In the genomic region with DNA sequence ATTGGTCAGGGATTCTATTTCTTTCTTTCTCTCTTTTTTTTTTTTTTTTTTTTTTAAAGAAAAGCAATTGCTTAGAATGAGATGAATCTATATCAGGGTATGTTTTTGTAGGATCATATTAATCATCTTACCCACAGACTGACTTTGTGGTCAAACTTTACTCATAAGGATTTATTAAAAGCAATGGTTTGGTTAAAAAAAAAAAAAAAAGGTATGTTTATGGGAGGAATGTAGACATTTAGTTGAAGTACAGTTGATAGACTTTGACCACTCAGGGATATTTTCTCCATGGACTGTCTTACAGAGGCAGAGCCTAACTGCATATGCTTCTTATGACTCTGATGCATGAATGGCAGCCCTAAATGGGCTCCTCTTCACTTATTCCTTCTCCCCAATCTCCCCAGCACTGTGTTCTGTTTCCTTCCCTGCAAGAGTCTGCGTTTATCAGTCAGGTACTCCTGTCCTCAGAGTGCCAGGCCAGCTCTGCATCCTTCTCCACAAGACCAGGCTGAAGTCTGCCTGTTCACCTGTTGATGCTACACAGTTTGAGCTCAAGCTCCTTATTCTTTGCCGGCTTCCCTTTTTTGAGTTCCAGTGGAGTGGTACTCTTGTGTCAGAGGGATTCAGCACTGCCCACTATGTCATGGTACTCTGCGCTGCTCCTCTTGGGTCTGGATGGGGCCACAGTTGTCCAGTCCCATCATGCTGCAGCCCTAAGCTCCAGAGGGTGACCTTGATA, we compare ENCODE assay signal across 22 cellular contexts. TPM values are rescaled to one million over a fixed set of nuclear protein-coding genes. Genes with fewer than 3 reads are reported as not detected.
DNase-seq lines count a peak whose midpoint lies in the region; ATAC-seq, FAIRE-seq and TF ChIP-seq lines count a peak whose summit lies in the region.
"Had no signal": no experiment of that assay in that cellular context is flagged by ENCODE, and none has a peak within 500 bp of the region (broad histone marks: within the 10 kb centered on the region; RNA-seq: fewer than 3 reads in every experiment).

No MANE protein-coding gene starts in this region.

- H3K36me3 Mint-ChIP-seq in activated T-cell treated with anti-CD3 and anti-CD28 coated beads, Interleukin-2, amount 50 U/mL, for 72 hours (ENCODE audit: insufficient read depth in 2 of 2): no peaks in the 10 kb centered on the region
- H3K36me3 Mint-ChIP-seq in activated T-cell treated with anti-CD3 and anti-CD28 coated beads, Interleukin-2, amount 50 U/mL, for 24 hours (ENCODE audit: low read depth): peaks cover 4% of the 10 kb centered on the region
- H3K36me3 Mint-ChIP-seq: CD8-positive, alpha-beta T cell; IgD-negative memory B cell had no signal

- no peak for TF ChIP-seq POLR2A in endothelial cell of umbilical vein (IDR thresholded peaks at IDR 0.05; ENCODE audit: low read depth, low read length)
- TF ChIP-seq POLR2A in gastroesophageal sphincter (IDR thresholded peaks at IDR 0.05): no peak

- POLR2A ChIA-PET in endothelial cell of umbilical vein (lab: Charles Lee): no interaction called here

- no peak overlapping the region for H3K9ac ChIP-seq in endothelial cell of umbilical vein (replicated peaks; ENCODE audit: extremely low read depth, insufficient read depth, low read length)

- WGBS in gastroesophageal sphincter (ENCODE audit: low coverage in 1 of 2), 2 donors: 100% methylated on average over 1 of the region's 3 CpGs

- TF ChIP-seq CTCF in endothelial cell of umbilical vein (IDR thresholded peaks at IDR 0.05; ENCODE audit: extremely low read depth in 1 of 2, insufficient read depth in 1 of 2, low read depth in 1 of 2, low read length in 2 of 2): no peak
- no peak for TF ChIP-seq CTCF in gastroesophageal sphincter (IDR thresholded peaks at IDR 0.05)

- no peaks in the 10 kb centered on the region for H3K9me3 ChIP-seq in endothelial cell of umbilical vein (replicated peaks; ENCODE audit: control insufficient read depth, insufficient read depth, low read length)
- no peaks in the 10 kb centered on the region for H3K9me3 ChIP-seq in gastroesophageal sphincter
- H3K9me3 ChIP-seq: thoracic aorta had no signal

- H3K36me3 ChIP-seq in endothelial cell of umbilical vein (ENCODE audit: control insufficient read depth in 2 of 2, extremely low read depth in 1 of 2, insufficient read depth in 2 of 2, low read length in 2 of 2) (peaks cover 4 to 12% of the 10 kb centered on the region in 2 experiments), gastroesophageal sphincter (peaks cover 0 to 6% of the 10 kb centered on the region in 2 donors)
- H3K36me3 ChIP-seq: thoracic aorta had no signal

- H4K20me1 ChIP-seq in endothelial cell of umbilical vein (replicated peaks; ENCODE audit: control insufficient read depth, extremely low read depth, insufficient read depth, low read length): peaks cover 9% of the 10 kb centered on the region

- H3K4me3 ChIP-seq in endothelial cell of umbilical vein (replicated peaks in 1 of 3; ENCODE audit: insufficient read depth in 1 of 3, low read depth in 1 of 3, low read length in 3 of 3) (no peak overlapping the region), gastroesophageal sphincter (no peak overlapping the region)
- H3K4me3 ChIP-seq: lung, thoracic aorta had no signal

- no peak overlapping the region for H2AFZ ChIP-seq in endothelial cell of umbilical vein (ENCODE audit: low read depth, low read length)

- peaks cover 11% of the 10 kb centered on the region for H3K4me1 Mint-ChIP-seq in activated T-cell treated with anti-CD3 and anti-CD28 coated beads, Interleukin-2, amount 50 U/mL, for 72 hours (ENCODE audit: low read depth)
- H3K4me1 Mint-ChIP-seq in activated T-cell treated with anti-CD3 and anti-CD28 coated beads, Interleukin-2, amount 50 U/mL, for 24 hours (ENCODE audit: low read depth): peaks cover 13% of the 10 kb centered on the region
- H3K4me1 Mint-ChIP-seq in stimulated activated naive CD8-positive, alpha-beta T cell treated with anti-CD3 and anti-CD28 coated beads, Interleukin-15, amount 100 ng/mL, for 72 hours: peaks cover 14% of the 10 kb centered on the region

- H3K79me2 ChIP-seq in endothelial cell of umbilical vein (ENCODE audit: control insufficient read depth, insufficient read depth, low read length): peaks cover 100% of the 10 kb centered on the region

- H3K27me3 ChIP-seq in endothelial cell of umbilical vein (ENCODE audit: control insufficient read depth in 2 of 2, insufficient read depth in 2 of 2, low read length in 2 of 2) (no peaks in the 10 kb centered on the region), gastroesophageal sphincter (no peaks in the 10 kb centered on the region)
- H3K27me3 ChIP-seq: brain microvascular endothelial cell had no signal

- dilution Hi-C loops in endothelial cell of umbilical vein (cut with MboI; ENCODE audit: extremely low pct_ligation_motif_present, low sequenced_read_pairs): no loop called here

- H3K27ac ChIP-seq in endothelial cell of umbilical vein (ENCODE audit: insufficient read depth, low read depth, low read length) (peak overlapping the region; percentile 75), gastroesophageal sphincter (no peak overlapping the region)
- H3K27ac ChIP-seq: brain microvascular endothelial cell had no signal

- H3K9me1 ChIP-seq in endothelial cell of umbilical vein (replicated peaks; ENCODE audit: control insufficient read depth, extremely low read depth, insufficient read depth, low read length): no peaks in the 10 kb centered on the region

- peak overlapping the region; percentile 38 for H3K4me2 ChIP-seq in endothelial cell of umbilical vein (ENCODE audit: insufficient read depth, low read length)

- no peaks in the 10 kb centered on the region for H3K9me3 Mint-ChIP-seq in activated T-cell treated with anti-CD3 and anti-CD28 coated beads, Interleukin-2, amount 50 U/mL, for 72 hours
- H3K9me3 Mint-ChIP-seq in activated T-cell treated with anti-CD3 and anti-CD28 coated beads, Interleukin-2, amount 50 U/mL, for 24 hours: no peaks in the 10 kb centered on the region
- H3K9me3 Mint-ChIP-seq in stimulated activated naive CD8-positive, alpha-beta T cell treated with anti-CD3 and anti-CD28 coated beads, Interleukin-15, amount 100 ng/mL, for 72 hours: no peaks in the 10 kb centered on the region
- H3K9me3 Mint-ChIP-seq: activated T-helper 2 cell treated with anti-CD3 and anti-CD28 coated beads, Interferon-gamma antibody, Interleukin-2, Interleukin-4, amounts not matched to agents 10 μg/mL and 5 μg/mL and 100 μg/mL, durations not matched to agents 14 hours and 24 hours and 36 hours; CD8-positive, alpha-beta T cell; IgD-negative memory B cell; nephron; T-helper 2 cell treated with Interferon-gamma antibody and Interleukin-4, amounts not matched to agents 5 μg/mL and 100 μg/mL, for 36 hours had no signal

- no TSS peak for BruUV-seq in endothelial cell of umbilical vein (replicated peaks; lab: Mats Ljungman, UMichigan)

- FAIRE-seq in endothelial cell of umbilical vein (lab: Jason Lieb, UNC): no peak

- intact Hi-C loops in endothelial cell of umbilical vein (cut with micrococcal nuclease): no loop called here
- intact Hi-C loops in head of caudate nucleus (cut with DNase I): no loop called here

- TF ChIP-seq EP300 in gastroesophageal sphincter (IDR thresholded peaks at IDR 0.05): no peak

- H3K4me1 ChIP-seq in endothelial cell of umbilical vein (ENCODE audit: control insufficient read depth, extremely low read depth, insufficient read depth, low read length) (peaks cover 97% of the 10 kb centered on the region), gastroesophageal sphincter (peaks cover 6 to 81% (median 26%) of the 10 kb centered on the region in 3 donors)

- peaks cover 16% of the 10 kb centered on the region for H3K27me3 Mint-ChIP-seq in activated T-cell treated with anti-CD3 and anti-CD28 coated beads, Interleukin-2, amount 50 U/mL, for 72 hours (ENCODE audit: low read depth)
- H3K27me3 Mint-ChIP-seq in activated T-cell treated with anti-CD3 and anti-CD28 coated beads, Interleukin-2, amount 50 U/mL, for 24 hours: peaks cover 4% of the 10 kb centered on the region
- H3K27me3 Mint-ChIP-seq in stimulated activated naive CD8-positive, alpha-beta T cell treated with anti-CD3 and anti-CD28 coated beads, Interleukin-15, amount 100 ng/mL, for 72 hours: peaks cover 13% of the 10 kb centered on the region

- CTCF ChIA-PET in endothelial cell of umbilical vein (lab: Charles Lee): interaction anchor here (0.6 to 1.7 kb wide), 8 partner anchors 9 to 292 kb away, joined by 3 to 4 read pairs (median 3); no protein-coding TSS in a partner anchor

- H3K27ac Mint-ChIP-seq in activated T-cell treated with anti-CD3 and anti-CD28 coated beads, Interleukin-2, amount 50 U/mL, for 72 hours: no peak overlapping the region
- H3K27ac Mint-ChIP-seq in activated T-cell treated with anti-CD3 and anti-CD28 coated beads, Interleukin-2, amount 50 U/mL, for 24 hours: no peak overlapping the region
- no peak overlapping the region for H3K27ac Mint-ChIP-seq in stimulated activated naive CD8-positive, alpha-beta T cell treated with anti-CD3 and anti-CD28 coated beads, Interleukin-15, amount 100 ng/mL, for 72 hours
- H3K27ac Mint-ChIP-seq: activated T-helper 2 cell treated with anti-CD3 and anti-CD28 coated beads, Interferon-gamma antibody, Interleukin-2, Interleukin-4, amounts not matched to agents 10 μg/mL and 5 μg/mL and 100 μg/mL, durations not matched to agents 14 hours and 24 hours and 36 hours; CD8-positive, alpha-beta T cell; IgD-negative memory B cell; T-helper 2 cell treated with Interferon-gamma antibody and Interleukin-4, amounts not matched to agents 5 μg/mL and 100 μg/mL, for 36 hours had no signal

- H3K4me3 Mint-ChIP-seq in activated T-cell treated with anti-CD3 and anti-CD28 coated beads, Interleukin-2, amount 50 U/mL, for 72 hours: no peak overlapping the region
- H3K4me3 Mint-ChIP-seq in activated T-cell treated with anti-CD3 and anti-CD28 coated beads, Interleukin-2, amount 50 U/mL, for 24 hours: no peak overlapping the region
- H3K4me3 Mint-ChIP-seq in stimulated activated naive CD8-positive, alpha-beta T cell treated with anti-CD3 and anti-CD28 coated beads, Interleukin-15, amount 100 ng/mL, for 72 hours: no peak overlapping the region
- H3K4me3 Mint-ChIP-seq: CD8-positive, alpha-beta T cell; IgD-negative memory B cell; nephron; T-helper 2 cell treated with Interferon-gamma antibody and Interleukin-4, amounts not matched to agents 5 μg/mL and 100 μg/mL, for 36 hours had no signal

- DNase-seq in activated T-cell treated with anti-CD3 and anti-CD28 coated beads, Interleukin-2, amount 50 U/mL, for 72 hours: no peak
- no peak for DNase-seq in activated T-cell treated with anti-CD3 and anti-CD28 coated beads, Interleukin-2, amount 50 U/mL, for 24 hours
- DNase-seq in RPMI7951 (ENCODE audit: low read depth) (peak; percentile 53), endothelial cell of umbilical vein (ENCODE audit: low read depth, low spot score) (no peak), head of caudate nucleus (no peak), NCI-H524 treated with DMSO at 0.1 percent for 48 hours (lab: John Stamatoyannopoulos, UW) (no peak)
- no peak for DNase-seq in stimulated activated naive CD8-positive, alpha-beta T cell treated with anti-CD3 and anti-CD28 coated beads, Interleukin-15, amount 100 ng/mL, for 72 hours
- DNase-seq: activated CD4-positive, alpha-beta T cell treated with anti-CD3 and anti-CD28 coated beads, Interleukin-2, amount 50 U/mL, for 1 hour; brain microvascular endothelial cell; CD8-positive, alpha-beta T cell; NCI-H1048; NCI-H2107; retina; SHP77; stimulated activated CD4-positive, alpha-beta T cell treated with anti-CD3 and anti-CD28 coated beads, Interleukin-1b, Interleukin-23, amount 100 ng/mL, for 48 hours had no signal

- ATAC-seq in activated T-cell treated with anti-CD3 and anti-CD28 coated beads, Interleukin-2, amount 50 U/mL, for 72 hours (replicated peaks in 1 of 2): peak; percentile 70 to 78
- peak; percentile 74 for ATAC-seq in stimulated activated naive CD8-positive, alpha-beta T cell treated with anti-CD3 and anti-CD28 coated beads, Interleukin-15, amount 100 ng/mL, for 72 hours
- no peak for ATAC-seq in gastroesophageal sphincter
- ATAC-seq: CD8-positive, alpha-beta T cell had no signal

RNA-seq across cellular contexts. Expression of gene CRIM1, which starts 24.3 kb away (rescaled TPM):
- 1 to 10 TPM; 2.6 to 3.3 TPM for total RNA-seq in activated T-cell treated with anti-CD3 and anti-CD28 coated beads, Interleukin-2, amount 50 U/mL, for 72 hours
- total RNA-seq in RPMI7951 (2014; rRNA removed; shearing (Covaris generic)): 35.1 and 44.2 TPM in 2 replicates
- total RNA-seq in endothelial cell of umbilical vein (649 and 675 TPM in 2 replicates), gastroesophageal sphincter (100 to 1,000 TPM; 150 to 342 (median 203) TPM)
- 422 and 462 TPM in 2 replicates for polyA plus RNA-seq in endothelial cell of umbilical vein
- polyA plus RNA-seq in endothelial cell of umbilical vein (2011; cell fraction: cytosol; rRNA removed): 397 and 400 TPM in 2 replicates
- polyA plus RNA-seq in endothelial cell of umbilical vein (2011; cell fraction: nucleus; rRNA removed): 406 and 467 TPM in 2 replicates
- polyA plus RNA-seq in endothelial cell of umbilical vein (2012): 369 and 389 TPM in 2 replicates
- polyA minus RNA-seq in endothelial cell of umbilical vein: 1,644 and 1,810 TPM in 2 replicates
- 271 TPM for polyA minus RNA-seq in endothelial cell of umbilical vein (2011; cell fraction: cytosol; rRNA and poly(A)+ RNA removed)
- polyA minus RNA-seq in endothelial cell of umbilical vein (2011; cell fraction: nucleus; rRNA and poly(A)+ RNA removed): 1,549 and 1,599 TPM in 2 replicates
